Comparison of ENCODE assay signal across 8 cellular contexts in the genomic region with DNA sequence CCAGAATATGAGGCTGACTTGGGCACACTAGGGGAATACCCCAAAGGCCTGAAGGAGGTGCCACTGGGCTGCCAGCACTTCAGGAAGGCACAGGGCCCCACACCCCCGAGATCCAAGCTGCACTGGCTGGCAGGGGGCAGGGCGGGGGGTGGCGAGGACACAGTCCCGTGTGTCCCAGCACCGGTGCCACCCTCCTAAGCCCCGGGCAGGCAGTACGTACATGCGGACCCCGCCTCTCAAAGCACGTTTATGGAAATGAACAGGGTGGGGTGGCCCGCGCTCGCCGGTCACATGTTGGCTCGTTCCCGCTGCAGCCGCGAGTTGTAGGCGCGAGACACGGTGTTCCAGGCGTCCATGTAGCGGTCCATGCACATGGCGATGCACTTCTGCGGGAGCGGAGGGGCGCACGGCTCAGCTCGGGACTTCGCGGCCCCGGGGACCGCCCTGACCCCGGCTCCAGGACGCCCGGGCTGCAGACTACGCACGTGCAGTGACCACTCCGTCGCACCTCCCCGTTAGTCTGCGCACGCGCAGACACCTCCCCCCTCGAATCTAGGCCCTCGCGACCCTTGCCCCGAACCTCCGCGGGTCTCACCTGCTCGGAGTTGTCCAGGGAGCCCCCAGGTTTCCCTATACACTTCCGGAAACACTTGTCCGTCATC. TPM values are rescaled to one million over a fixed set of nuclear protein-coding genes. Genes with fewer than 3 reads are reported as not detected.
DNase-seq lines count a peak whose midpoint lies in the region; ATAC-seq and TF ChIP-seq lines count a peak whose summit lies in the region.

No MANE protein-coding gene starts in this region.

- peak; percentile 6 for ATAC-seq in GM19372 (IDR thresholded peaks at IDR 0.05; ENCODE audit: low read depth, unreplicated experiment)
- no peak for ATAC-seq in lung (ENCODE audit: insufficient read depth, low FRiP score)
- peak; percentile 1 for ATAC-seq in stimulated activated memory B cell treated with anti-CD40 and anti-IgM and Interleukin-4, amounts not matched to agents 10 μg/mL and 1 μg/mL and 100 μg/mL, for 72 hours

- WGBS in lung, 2 donors, result 3 to 4% methylated on average over 48 to 53 of the region's 53 CpGs

- peaks cover 39% of the 10 kb centered on the region for H3K36me3 ChIP-seq in HUES6 (ENCODE audit: control insufficient read depth, insufficient read depth, low read length)
- peaks cover 3 to 27% of the 10 kb centered on the region in 2 donors for H3K36me3 ChIP-seq in lung (ENCODE audit: control insufficient read depth in 2 of 2, insufficient read depth in 2 of 2, low read length in 2 of 2)

- H3K27me3 ChIP-seq in HUES6 (ENCODE audit: control insufficient read depth, insufficient read depth, low read length) (no peaks in the 10 kb centered on the region), lung (ENCODE audit: control insufficient read depth, insufficient read depth) (no peaks in the 10 kb centered on the region)

- H3K27ac ChIP-seq in HUES6 (ENCODE audit: low read depth, low read length) (peak overlapping the region; percentile 100), lung (ENCODE audit: low read depth in 1 of 2, low read length in 1 of 2) (peak overlapping the region; percentile 94 to 99)

- H3K9me3 Mint-ChIP-seq in stimulated activated memory B cell treated with anti-CD40 and anti-IgM and Interleukin-4, amounts not matched to agents 10 μg/mL and 1 μg/mL and 100 μg/mL, for 72 hours, result no peaks in the 10 kb centered on the region

- peak overlapping the region; percentile 92 for H3K4me3 Mint-ChIP-seq in stimulated activated memory B cell treated with anti-CD40 and anti-IgM and Interleukin-4, amounts not matched to agents 10 μg/mL and 1 μg/mL and 100 μg/mL, for 72 hours

- peak overlapping the region; percentile 95 for H3K27ac Mint-ChIP-seq in stimulated activated memory B cell treated with anti-CD40 and anti-IgM and Interleukin-4, amounts not matched to agents 10 μg/mL and 1 μg/mL and 100 μg/mL, for 72 hours

- peaks cover 7% of the 10 kb centered on the region for H3K4me1 Mint-ChIP-seq in stimulated activated memory B cell treated with anti-CD40 and anti-IgM and Interleukin-4, amounts not matched to agents 10 μg/mL and 1 μg/mL and 100 μg/mL, for 72 hours

- DNase-seq in CD1c-positive myeloid dendritic cell (ENCODE audit: extremely low spot score), result peak; percentile 16
- peak; percentile 64 for DNase-seq in UCSD-AML1 (lab: John Stamatoyannopoulos, UW; ENCODE audit: unreplicated experiment)
- peak; percentile 29 to 50 for DNase-seq in dermis microvascular lymphatic vessel endothelial cell (ENCODE audit: low read depth in 2 of 2)
- DNase-seq in lung (ENCODE audit: low spot score), result no peak
- no peak for DNase-seq in NCI-H1694 treated with DMSO at 0.1 percent for 48 hours (lab: John Stamatoyannopoulos, UW)

- H3K9ac ChIP-seq in HUES6 (ENCODE audit: low read length), result peak overlapping the region; percentile 97

- no peak for TF ChIP-seq CTCF in lung (IDR thresholded peaks at IDR 0.05; ENCODE audit: control extremely low read depth, extremely low read depth)

- peaks cover 7% of the 10 kb centered on the region for H3K36me3 Mint-ChIP-seq in stimulated activated memory B cell treated with anti-CD40 and anti-IgM and Interleukin-4, amounts not matched to agents 10 μg/mL and 1 μg/mL and 100 μg/mL, for 72 hours

- H3K9me3 ChIP-seq in HUES6 (ENCODE audit: control insufficient read depth, insufficient read depth, low read depth, low read length) (no peaks in the 10 kb centered on the region), lung (ENCODE audit: control insufficient read depth in 2 of 2, insufficient read depth in 1 of 2, low read length in 1 of 2) (peaks cover 0 to 3% of the 10 kb centered on the region in 2 donors)

- no peaks in the 10 kb centered on the region for H3K27me3 Mint-ChIP-seq in stimulated activated memory B cell treated with anti-CD40 and anti-IgM and Interleukin-4, amounts not matched to agents 10 μg/mL and 1 μg/mL and 100 μg/mL, for 72 hours

- peaks cover 26% of the 10 kb centered on the region for H3K4me1 ChIP-seq in HUES6 (ENCODE audit: control insufficient read depth, insufficient read depth, low read length)
- H3K4me1 ChIP-seq in lung (ENCODE audit: control insufficient read depth in 2 of 2, insufficient read depth in 2 of 2, low read length in 2 of 2), result peaks cover 0 to 18% of the 10 kb centered on the region in 2 donors

- H3K4me3 ChIP-seq in HUES6 (ENCODE audit: low read depth, low read length) (peak overlapping the region; percentile 94), lung (peak overlapping the region; percentile 89)

RNA-seq across cellular contexts. Expression of a gene that starts 0.6 kb away (rescaled TPM):
- total RNA-seq in dermis microvascular lymphatic vessel endothelial cell (50.4 and 54.4 TPM in 2 replicates), lung (100 to 1,000 TPM in 1 of 2 donors, 10 to 100 TPM in 1; 27.2 to 103 TPM)
- polyA plus RNA-seq in lung, result 100 to 1,000 TPM in 1 of 2 donors, 10 to 100 TPM in 1; 58.5 to 103 TPM

RNA-seq across cellular contexts. Expression of a gene that starts 30.0 kb away (rescaled TPM):
- 52.6 and 87.3 TPM in 2 replicates for total RNA-seq in dermis microvascular lymphatic vessel endothelial cell
- total RNA-seq in lung, result 10 to 100 TPM; 19.1 to 42.9 TPM
- 10 to 100 TPM; 19.7 to 37.0 TPM for polyA plus RNA-seq in lung

RNA-seq across cellular contexts. Expression of a gene that starts 49.1 kb away (rescaled TPM):
- total RNA-seq in dermis microvascular lymphatic vessel endothelial cell (42.0 and 107 TPM in 2 replicates), lung (10 to 100 TPM; 81.0 to 92.7 TPM)
- polyA plus RNA-seq in lung, result 100 to 1,000 TPM in 1 of 2 donors, 10 to 100 TPM in 1; 92.4 to 405 TPM

Comparison
In these comparisons a context has a peak if more than half of its experiments do, and no peak if none do; other contexts are left out.
1. DNase-seq: peak in CD1c-positive myeloid dendritic cell (single experiment), UCSD-AML1 (single experiment) and dermis microvascular lymphatic vessel endothelial cell (2 of 2); none in lung (single experiment) and NCI-H1694 treated with DMSO at 0.1 percent for 48 hours (single experiment).